22 cellular contexts compared by ENCODE assay signal in the genomic region with DNA sequence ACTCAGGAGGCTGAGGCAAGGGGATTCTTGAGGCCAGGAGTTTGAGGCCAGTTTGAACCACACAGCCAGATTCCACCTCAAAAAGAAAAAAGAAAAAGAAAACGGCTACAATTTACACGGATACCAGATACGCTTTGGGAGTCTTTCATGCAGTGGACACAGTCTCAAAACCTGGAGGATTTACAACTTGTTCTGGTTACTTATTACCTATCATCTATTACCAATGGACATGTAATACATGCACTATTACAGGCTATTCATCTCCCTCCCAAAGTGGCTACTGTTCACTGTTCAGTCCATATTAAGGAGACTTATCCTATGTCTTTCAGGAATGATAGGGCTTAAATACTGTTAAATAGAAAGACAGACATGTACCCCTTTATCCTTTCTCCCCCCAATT. TPM values are rescaled to one million over a fixed set of nuclear protein-coding genes. Genes with fewer than 3 reads are reported as not detected.
DNase-seq lines count a peak whose midpoint lies in the region; ATAC-seq, FAIRE-seq and TF ChIP-seq lines count a peak whose summit lies in the region.
"Had no signal": no experiment of that assay in that cellular context is flagged by ENCODE, and none has a peak within 500 bp of the region (broad histone marks: within the 10 kb centered on the region; RNA-seq: fewer than 3 reads in every experiment).

No MANE protein-coding gene starts in this region.

- peaks cover 52% of the 10 kb centered on the region for H3K4me1 ChIP-seq in HepG2 (ENCODE audit: insufficient read depth, low read length)
- no peaks in the 10 kb centered on the region for H3K4me1 ChIP-seq in right lobe of liver
- H3K4me1 ChIP-seq: A549, Caco-2 had no signal

- H4K20me1 ChIP-seq in HepG2 (ENCODE audit: insufficient read depth, low read length), result no peaks in the 10 kb centered on the region
- H4K20me1 ChIP-seq: BLaER1 treated with 17β-estradiol and CSF1 and Interleukin-3, amounts not matched to agents 10 nM and 100 nM had no signal

- H3K4me3 Mint-ChIP-seq in progenitor cell of endocrine pancreas (ENCODE audit: low read depth), result no peak overlapping the region
- H3K4me3 Mint-ChIP-seq: B cell; CD4-positive, alpha-beta T cell; CD8-positive, alpha-beta T cell had no signal

- no peaks in the 10 kb centered on the region for H3K4me1 Mint-ChIP-seq in progenitor cell of endocrine pancreas (ENCODE audit: low read depth)
- H3K4me1 Mint-ChIP-seq: B cell had no signal

- peak overlapping the region; percentile 41 for H3K27ac Mint-ChIP-seq in progenitor cell of endocrine pancreas
- H3K27ac Mint-ChIP-seq: B cell; CD4-positive, alpha-beta T cell; CD8-positive, alpha-beta T cell had no signal

- POLR2A ChIA-PET in HepG2 (lab: Yijun Ruan, JAX), result interaction anchor here (1.5 kb wide), 1 partner anchor 11 kb away, joined by 4 read pairs; no protein-coding TSS in a partner anchor

- peak overlapping the region; percentile 21; the same call in 1 of the 2 replicates for H3K4me2 ChIP-seq in HepG2 (ENCODE audit: low read depth, low read length)
- H3K4me2 ChIP-seq: A549; BLaER1 treated with 17β-estradiol and CSF1 and Interleukin-3, amounts not matched to agents 10 nM and 100 nM had no signal

- intact Hi-C loops in HepG2 (cut with micrococcal nuclease; ENCODE audit: unreplicated experiment) (no loop called here), right lobe of liver (cut with DNase I) (no loop called here)

- no peak for DNase-seq in HepG2 (ENCODE audit: low spot score)
- DNase-seq in right lobe of liver, result no peak
- peak; percentile 19 for DNase-seq in left kidney (ENCODE audit: low read depth, low spot score)
- DNase-seq in progenitor cell of endocrine pancreas (ENCODE audit: low spot score, unreplicated experiment), result no peak
- no peak for DNase-seq in GM20000 (ENCODE audit: low spot score)
- DNase-seq in NCI-H510A treated with DMSO at 0.1 percent for 48 hours (lab: John Stamatoyannopoulos, UW), result no peak
- DNase-seq: AML-193; Caco-2; Calu3; CD4-positive, alpha-beta T cell; CD8-positive, alpha-beta T cell; DMS79 treated with DMSO at 0.1 percent for 48 hours; GF-D8 had no signal

- ATAC-seq in HepG2 (no peak), right lobe of liver (no peak), GM19023 (IDR thresholded peaks at IDR 0.05; ENCODE audit: unreplicated experiment) (no peak)
- ATAC-seq: A549; CD8-positive, alpha-beta T cell had no signal

- H3K9me3 ChIP-seq in HepG2 (ENCODE audit: low read length), result no peaks in the 10 kb centered on the region
- no peaks in the 10 kb centered on the region for H3K9me3 ChIP-seq in right lobe of liver
- H3K9me3 ChIP-seq: BLaER1 treated with 17β-estradiol and CSF1 and Interleukin-3, amounts not matched to agents 10 nM and 100 nM; Caco-2 had no signal

- H3K4me3 ChIP-seq in HepG2 (replicated peaks in 1 of 3; ENCODE audit: insufficient read depth in 1 of 3, low read depth in 2 of 3, low read length in 3 of 3), result no peak overlapping the region
- H3K4me3 ChIP-seq in right lobe of liver, result no peak overlapping the region
- H3K4me3 ChIP-seq: A549; BLaER1 treated with 17β-estradiol and CSF1 and Interleukin-3, amounts not matched to agents 10 nM and 100 nM had no signal

- H3K9me3 Mint-ChIP-seq in progenitor cell of endocrine pancreas (ENCODE audit: low read depth), result peaks cover 2% of the 10 kb centered on the region
- H3K9me3 Mint-ChIP-seq: CD4-positive, alpha-beta T cell; CD8-positive, alpha-beta T cell had no signal

- H3K9ac ChIP-seq in HepG2 (ENCODE audit: insufficient read depth, low read depth, low read length), result no peak overlapping the region
- H3K9ac ChIP-seq: BLaER1 treated with 17β-estradiol and CSF1 and Interleukin-3, amounts not matched to agents 10 nM and 100 nM had no signal

- H3K27me3 ChIP-seq in HepG2 (ENCODE audit: control insufficient read depth in 1 of 2, insufficient read depth in 2 of 2, low read length in 2 of 2) (peaks cover 0 to 3% of the 10 kb centered on the region in 2 experiments; a peak in 1 of 5 replicates), right lobe of liver (no peaks in the 10 kb centered on the region)
- H3K27me3 ChIP-seq: BLaER1 treated with 17β-estradiol and CSF1 and Interleukin-3, amounts not matched to agents 10 nM and 100 nM had no signal

- TF ChIP-seq RAD21 in HepG2 (CRISPR knock-in tag; IDR thresholded peaks at IDR 0.05), result no peak

- H3K36me3 Mint-ChIP-seq in progenitor cell of endocrine pancreas (ENCODE audit: insufficient read depth), result no peaks in the 10 kb centered on the region
- H3K36me3 Mint-ChIP-seq: CD8-positive, alpha-beta T cell had no signal

- no peak for FAIRE-seq in HepG2 (lab: Jason Lieb, UNC)
- FAIRE-seq: A549, D721Med, G401.6, GM12891 had no signal

- TF ChIP-seq POLR2A in HepG2 (IDR thresholded peaks at IDR 0.05; ENCODE audit: insufficient read depth in 1 of 2, low read depth in 2 of 2, low read length in 2 of 2) (no peak), right lobe of liver (IDR thresholded peaks at IDR 0.05) (no peak)

- no peak overlapping the region for H2AFZ ChIP-seq in HepG2 (ENCODE audit: low read length)

- H3K27ac ChIP-seq in HepG2 (ENCODE audit: extremely low read length, insufficient read depth, low read length) (no peak overlapping the region), right lobe of liver (no peak overlapping the region)
- H3K27ac ChIP-seq: 22Rv1; A549; BLaER1 treated with 17β-estradiol and CSF1 and Interleukin-3, amounts not matched to agents 10 nM and 100 nM; C4-2B had no signal

- TF ChIP-seq CTCF in HepG2 (CRISPR knock-in tag; IDR thresholded peaks at IDR 0.05), result no peak
- TF ChIP-seq CTCF in right lobe of liver (IDR thresholded peaks at IDR 0.05), result no peak
- no peak for TF ChIP-seq CTCF in progenitor cell of endocrine pancreas (IDR thresholded peaks at IDR 0.05; ENCODE audit: unreplicated experiment)
- TF ChIP-seq CTCF in GM20000 (IDR thresholded peaks at IDR 0.05; ENCODE audit: extremely low read depth, missing control alignments), result no peak

- no peaks in the 10 kb centered on the region for H3K79me2 ChIP-seq in HepG2 (ENCODE audit: insufficient read depth, low read length)

- TF ChIP-seq EP300 in HepG2 (IDR thresholded peaks at IDR 0.05; ENCODE audit: low read depth in 2 of 2, low read length in 2 of 2) (no peak), HepG2 (CRISPR knock-in tag; IDR thresholded peaks at IDR 0.05; ENCODE audit: borderline replicate concordance) (no peak)

- CTCF ChIA-PET in HepG2 (lab: Yijun Ruan, JAX; ENCODE audit: low intra/inter-chr PET ratio, low total read pairs), result no interaction called here

- H3K27me3 Mint-ChIP-seq in progenitor cell of endocrine pancreas, result peaks cover 10% of the 10 kb centered on the region

- H3K36me3 ChIP-seq in HepG2 (replicated peaks in 1 of 2; ENCODE audit: control insufficient read depth in 1 of 2, insufficient read depth in 2 of 2, low read length in 2 of 2), result no peaks in the 10 kb centered on the region
- no peaks in the 10 kb centered on the region for H3K36me3 ChIP-seq in right lobe of liver
- H3K36me3 ChIP-seq: BLaER1 treated with 17β-estradiol and CSF1 and Interleukin-3, amounts not matched to agents 10 nM and 100 nM had no signal

- 26% methylated on average over 3 of the region's 3 CpGs for WGBS in HepG2 (ENCODE audit: low lambda C conversion rate)
- 71% methylated on average over 3 of the region's 3 CpGs for WGBS in right lobe of liver (ENCODE audit: insufficient coverage, low coverage, low lambda C conversion rate, missing lambda C conversion rate)

- in situ Hi-C loops in HepG2 (cut with HindIII; ENCODE audit: extremely low pct_ligation_motif_present, low pct_unique_long_range_greater_than_20kb), result no loop called here

- BruUV-seq in HepG2 (replicated peaks; lab: Mats Ljungman, UMichigan), result no TSS peak

TF ChIP-seq in HepG2, 621 proteins besides CTCF, POLR2A, EP300 and RAD21 (continues in another document):
- TF ChIP-seq SP5 (CRISPR knock-in tag; IDR thresholded peaks at IDR 0.05; ENCODE audit: borderline replicate concordance, low read depth) (no peak), ZNF260 (CRISPR knock-in tag; IDR thresholded peaks at IDR 0.05; ENCODE audit: borderline replicate concordance, low read depth) (no peak), TBP (CRISPR knock-in tag; IDR thresholded peaks at IDR 0.05) (no peak), ZNF878 (CRISPR knock-in tag; IDR thresholded peaks at IDR 0.05) (no peak), ZMYM4 (CRISPR knock-in tag; IDR thresholded peaks at IDR 0.05) (no peak), KLF6 (CRISPR knock-in tag; IDR thresholded peaks at IDR 0.05) (no peak), ZBTB7A (CRISPR knock-in tag; IDR thresholded peaks at IDR 0.05) (no peak), DR1 (CRISPR knock-in tag; IDR thresholded peaks at IDR 0.05) (no peak), DNMT1 (CRISPR knock-in tag; IDR thresholded peaks at IDR 0.05) (no peak), ZNF776 (CRISPR knock-in tag; IDR thresholded peaks at IDR 0.05) (no peak), AKAP8 (CRISPR knock-in tag; IDR thresholded peaks at IDR 0.05) (no peak), ZNF30 (CRISPR knock-in tag; IDR thresholded peaks at IDR 0.05) (no peak)

RNA-seq across cellular contexts. Expression of gene ZNF823, which starts 33.3 kb away (rescaled TPM):
- total RNA-seq in HepG2 (2016; rRNA removed; fragmentation: Illumina TruSeq; extraction: Trizol) (11.7 and 18.2 TPM in 2 replicates), right lobe of liver (1 to 10 TPM; 2.9 to 5.1 (median 3.4) TPM), progenitor cell of endocrine pancreas (12.0 and 12.4 TPM in 2 replicates)
- total RNA-seq in HepG2 (2016; cell fraction: cytosol; rRNA removed; fragmentation: Illumina TruSeq; extraction: Trizol; ENCODE audit: low read depth), result 10.8 and 14.7 TPM in 2 replicates
- total RNA-seq in HepG2 (2016; cell fraction: insoluble cytoplasmic fraction; rRNA removed; fragmentation: Illumina TruSeq; extraction: Trizol), result 12.1 and 19.3 TPM in 2 replicates
- total RNA-seq in HepG2 (2016; cell fraction: membrane; rRNA removed; fragmentation: Illumina TruSeq; extraction: Trizol), result 9.2 and 10.6 TPM in 2 replicates
- total RNA-seq in HepG2 (2016; cell fraction: nucleus; rRNA removed; fragmentation: Illumina TruSeq; extraction: Trizol), result 7.5 and 8.8 TPM in 2 replicates
- polyA plus RNA-seq in HepG2 (2011; rRNA removed), result 5.1 and 5.7 TPM in 2 replicates
- 2.2 and 3.4 TPM in 2 replicates for polyA plus RNA-seq in HepG2 (2011; cell fraction: cytosol; rRNA removed)
- polyA plus RNA-seq in HepG2 (2011; cell fraction: nucleus; rRNA removed), result 3.5 and 5.2 TPM in 2 replicates
- polyA plus RNA-seq in HepG2 (2012), result 5.8 and 6.8 TPM in 2 replicates
- polyA plus RNA-seq in HepG2 (2016; cell fraction: cytosol; fragmentation: Illumina TruSeq; extraction: Trizol; ENCODE audit: low read depth), result 0.63 and 0.85 TPM in 2 replicates
- 10.0 and 12.3 TPM in 2 replicates for polyA plus RNA-seq in HepG2 (2016; cell fraction: insoluble cytoplasmic fraction; fragmentation: Illumina TruSeq; extraction: Trizol; ENCODE audit: low read depth)
- polyA plus RNA-seq in HepG2 (2016; cell fraction: membrane; fragmentation: Illumina TruSeq; extraction: Trizol; ENCODE audit: low read depth), result 1.5 and 2.1 TPM in 2 replicates
- polyA plus RNA-seq in HepG2 (2016; cell fraction: nucleus; fragmentation: Illumina TruSeq; extraction: Trizol; ENCODE audit: insufficient read depth, low read depth), result 13.7 and 14.1 TPM in 2 replicates
- polyA minus RNA-seq in HepG2 (2011; rRNA and poly(A)+ RNA removed; ENCODE audit: low replicate concordance), result 1.8 and 1.9 TPM in 2 replicates
- 7.1 and 8.7 TPM in 2 replicates for polyA minus RNA-seq in HepG2 (2011; cell fraction: cytosol; rRNA and poly(A)+ RNA removed)
- 6.4 and 9.1 TPM in 2 replicates for polyA minus RNA-seq in HepG2 (2011; cell fraction: nucleus; rRNA and poly(A)+ RNA removed)
